In genomic region chrX:119887721-119888425, GRCh38 we compare ENCODE assay signal across 1 cellular context.
TF ChIP-seq lines count a peak whose summit lies in the region.

No MANE protein-coding gene starts in this region.

TF ChIP-seq in HEK293, 187 proteins besides CTCF, POLR2A, EP300 and RAD21 (continued from another document and continues in another):
- peak; percentile 63; the same call in 1 of the 2 replicates for TF ChIP-seq ZBTB6 (tag by site-specific recombination; IDR thresholded peaks at IDR 0.05)
- TF ChIP-seq PRDM10 (tag by site-specific recombination; IDR thresholded peaks at IDR 0.05), result peak; percentile 79
- TF ChIP-seq IKZF3 (tag by site-specific recombination; IDR thresholded peaks at IDR 0.05), result 0 out of 2 replicates have a peak, but pooled peaks have one; percentile 9
- TF ChIP-seq ZNF513 (tag by site-specific recombination; IDR thresholded peaks at IDR 0.05), result no peak
- peak; percentile 22; the same call in 1 of the 2 replicates for TF ChIP-seq ZNF146 (tag by site-specific recombination; IDR thresholded peaks at IDR 0.05)
- TF ChIP-seq ZNF121 (tag by site-specific recombination; IDR thresholded peaks at IDR 0.05), result peak; percentile 68
- TF ChIP-seq PRDM4 (tag by site-specific recombination; IDR thresholded peaks at IDR 0.05), result no peak
- TF ChIP-seq HOXA7 (CRISPR knock-in tag; IDR thresholded peaks at IDR 0.05; ENCODE audit: borderline replicate concordance), result no peak
- TF ChIP-seq SP2 (tag by site-specific recombination; IDR thresholded peaks at IDR 0.05), result peak; percentile 27
- peak; percentile 35; the same call in 1 of the 2 replicates for TF ChIP-seq KLF17 (tag by site-specific recombination; IDR thresholded peaks at IDR 0.05)
- peak; percentile 16; the same call in 1 of the 2 replicates for TF ChIP-seq ZNF654 (tag by site-specific recombination; IDR thresholded peaks at IDR 0.05; ENCODE audit: low read depth)
- no peak for TF ChIP-seq ZNF184 (tag by site-specific recombination; IDR thresholded peaks at IDR 0.05)
- no peak for TF ChIP-seq TCF7L2 (IDR thresholded peaks at IDR 0.05; ENCODE audit: borderline replicate concordance, low read depth, low read length)
- no peak for TF ChIP-seq ZNF426 (tag by site-specific recombination; IDR thresholded peaks at IDR 0.05)
- peak; percentile 63 for TF ChIP-seq KLF1 (tag by site-specific recombination; IDR thresholded peaks at IDR 0.05)
- peak; percentile 43; the same call in 1 of the 2 replicates for TF ChIP-seq ZIC2 (tag by site-specific recombination; IDR thresholded peaks at IDR 0.05)
- TF ChIP-seq EGR2 (tag by site-specific recombination; IDR thresholded peaks at IDR 0.05; ENCODE audit: low read depth), result peak; percentile 66; the same call in 1 of the 2 replicates
- TF ChIP-seq GLIS1 (tag by site-specific recombination; IDR thresholded peaks at IDR 0.05), result peak; percentile 95
- TF ChIP-seq RBAK (tag by site-specific recombination; IDR thresholded peaks at IDR 0.05), result no peak
- peak; percentile 69; the same call in 1 of the 2 replicates for TF ChIP-seq ZNF2 (tag by site-specific recombination; IDR thresholded peaks at IDR 0.05)
- TF ChIP-seq ZNF174 (tag by site-specific recombination; IDR thresholded peaks at IDR 0.05), result no peak
- no peak for TF ChIP-seq ZBTB49 (tag by site-specific recombination; IDR thresholded peaks at IDR 0.05; ENCODE audit: low read depth)
- peak; percentile 51 for TF ChIP-seq ZSCAN30 (tag by site-specific recombination; IDR thresholded peaks at IDR 0.05)
- peak; percentile 79; the same call in 1 of the 2 replicates for TF ChIP-seq KLF16 (tag by site-specific recombination; IDR thresholded peaks at IDR 0.05)
- TF ChIP-seq ZNF362 (tag by site-specific recombination; IDR thresholded peaks at IDR 0.05), result no peak
- peak; percentile 68 for TF ChIP-seq ZBTB26 (tag by site-specific recombination; optimal IDR thresholded peaks at IDR 0.05)
- peak; percentile 86 for TF ChIP-seq KLF9 (tag by site-specific recombination; IDR thresholded peaks at IDR 0.05; ENCODE audit: low read depth)
- TF ChIP-seq ZBTB11 (tag by site-specific recombination; conservative IDR thresholded peaks at IDR 0.05; ENCODE audit: low read depth), result no peak
- TF ChIP-seq ZNF585B (tag by site-specific recombination; IDR thresholded peaks at IDR 0.05), result peak; percentile 25; the same call in 1 of the 2 replicates
- TF ChIP-seq ZNF449 (tag by site-specific recombination; IDR thresholded peaks at IDR 0.05), result no peak
- TF ChIP-seq ZXDB (tag by site-specific recombination; IDR thresholded peaks at IDR 0.05), result peak; percentile 68
- no peak for TF ChIP-seq ZNF791 (tag by site-specific recombination; IDR thresholded peaks at IDR 0.05)
- peak; percentile 78 for TF ChIP-seq PATZ1 (tag by site-specific recombination; IDR thresholded peaks at IDR 0.05)
